In the genomic region with DNA sequence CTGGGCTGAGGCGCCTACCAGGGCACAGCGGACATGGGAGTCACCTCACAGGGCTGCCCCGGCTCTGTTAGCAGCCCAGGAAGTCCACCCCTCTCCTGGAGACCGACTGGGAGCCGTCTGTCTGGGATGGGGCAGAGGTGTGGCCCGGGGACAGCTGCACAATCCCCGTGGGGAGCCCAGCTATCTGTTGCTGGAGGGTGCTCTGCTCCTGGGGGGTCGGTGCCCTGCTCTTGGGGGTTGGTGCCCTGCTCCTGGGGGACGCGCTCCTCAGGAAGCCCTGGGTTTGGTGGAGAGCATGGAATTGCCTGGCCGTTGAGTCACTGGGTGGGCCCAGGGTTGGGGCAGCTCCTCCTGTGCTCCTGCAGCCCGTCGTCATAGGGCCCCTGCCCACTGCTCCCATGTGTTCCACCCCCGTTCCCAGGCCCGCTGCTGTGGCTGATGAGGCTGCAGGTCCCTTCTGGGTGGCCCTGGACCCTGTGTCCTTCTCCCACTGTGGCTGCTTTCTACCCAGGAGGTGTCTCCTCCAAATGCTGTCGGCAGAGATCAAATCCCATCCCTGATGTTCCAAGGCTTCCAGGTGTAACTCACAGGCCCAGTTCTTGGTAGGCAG, we compare ENCODE assay signal across 20 cellular contexts. TPM values are rescaled to one million over a fixed set of nuclear protein-coding genes. Genes with fewer than 3 reads are reported as not detected.
A peak's percentile ranks its signal among the peaks of the same experiment; 100 is the strongest.
DNase-seq lines count a peak whose midpoint lies in the region; ATAC-seq and TF ChIP-seq lines count a peak whose summit lies in the region.
"Had no signal": no experiment of that assay in that cellular context is flagged by ENCODE, and none has a peak within 500 bp of the region (broad histone marks: within the 10 kb centered on the region; RNA-seq: fewer than 3 reads in every experiment).

No MANE protein-coding gene starts in this region.

- no peaks in the 10 kb centered on the region for H3K9me3 Mint-ChIP-seq in stimulated activated naive B cell treated with anti-CD40 and anti-IgM and Interleukin-4, amounts not matched to agents 10 μg/mL and 1 μg/mL and 100 μg/mL, for 72 hours

- no peaks in the 10 kb centered on the region for H3K9me3 ChIP-seq in right atrium auricular region
- no peaks in the 10 kb centered on the region for H3K9me3 ChIP-seq in aorta (ENCODE audit: control insufficient read depth, low read length)
- H3K9me3 ChIP-seq: BE2C, HAP-1 had no signal

- H3K36me3 ChIP-seq in right atrium auricular region (no peaks in the 10 kb centered on the region), aorta (ENCODE audit: control insufficient read depth in 1 of 2, insufficient read depth in 2 of 2, low read length in 1 of 2) (no peaks in the 10 kb centered on the region)
- H3K36me3 ChIP-seq: BE2C, HAP-1 had no signal

- no peak for DNase-seq in left ventricle myocardium superior
- no peak for DNase-seq in left cardiac atrium
- DNase-seq in right atrium auricular region (ENCODE audit: low spot score), result no peak
- DNase-seq in posterior vena cava (ENCODE audit: low spot score), result peak; percentile 71
- DNase-seq in aorta, result peak; percentile 33 to 57
- DNase-seq in stimulated activated naive B cell treated with anti-CD40 and anti-IgM and Interleukin-4, amounts not matched to agents 10 μg/mL and 1 μg/mL and 100 μg/mL, for 72 hours, result no peak
- DNase-seq in HT-29 (ENCODE audit: low spot score), result no peak
- DNase-seq: activated CD4-positive, alpha-beta T cell treated with anti-CD3 and anti-CD28 coated beads for 4 hours; activated gamma-delta T cell treated with Interleukin-2 at 50 U/mL for 16 hours; activated T-cell treated with anti-CD3 and anti-CD28 coated beads, Interleukin-2, amount 50 U/mL, for 1 hour; BE2C; NCI-H1092 treated with DMSO at 0.1 percent for 48 hours; NCI-H1930; NCI-H526; stimulated activated CD4-positive, alpha-beta T cell treated with anti-CD3 and anti-CD28 coated beads, Interleukin-2, amount 100 ng/mL, for 24 hours; T-helper 2 cell had no signal

- TF ChIP-seq CTCF in right atrium auricular region (IDR thresholded peaks at IDR 0.05), result no peak

- intact Hi-C loops in left ventricle myocardium superior (cut with micrococcal nuclease) (no loop called here), left cardiac atrium (cut with DNase I) (no loop called here), posterior vena cava (cut with DNase I) (no loop called here), aorta (cut with DNase I) (no loop called here)

- ATAC-seq in left ventricle myocardium superior (peak; percentile 4), left cardiac atrium (no peak), aorta (ENCODE audit: low FRiP score) (no peak), HG03342 (IDR thresholded peaks at IDR 0.05; ENCODE audit: unreplicated experiment) (no peak)
- ATAC-seq in stimulated activated naive B cell treated with anti-CD40 and anti-IgM and Interleukin-4, amounts not matched to agents 10 μg/mL and 1 μg/mL and 100 μg/mL, for 72 hours (replicated peaks), result no peak

- H3K27me3 Mint-ChIP-seq in stimulated activated naive B cell treated with anti-CD40 and anti-IgM and Interleukin-4, amounts not matched to agents 10 μg/mL and 1 μg/mL and 100 μg/mL, for 72 hours, result no peaks in the 10 kb centered on the region
- H3K27me3 Mint-ChIP-seq: brain had no signal

- peaks cover 18 to 19% of the 10 kb centered on the region in 2 donors for H3K4me1 Mint-ChIP-seq in stimulated activated naive B cell treated with anti-CD40 and anti-IgM and Interleukin-4, amounts not matched to agents 10 μg/mL and 1 μg/mL and 100 μg/mL, for 72 hours

- H3K4me1 ChIP-seq in right atrium auricular region (peaks cover 0 to 28% of the 10 kb centered on the region in 2 donors), aorta (ENCODE audit: control insufficient read depth in 1 of 2, insufficient read depth in 2 of 2, low read length in 2 of 2) (no peaks in the 10 kb centered on the region)
- H3K4me1 ChIP-seq: HAP-1 had no signal

- WGBS in aorta, 2 donors, result 88 to 89% methylated on average over 12 to 16 of the region's 16 CpGs

- H3K27ac ChIP-seq in right atrium auricular region (peak overlapping the region; percentile 82 to 87), aorta (ENCODE audit: low read depth in 1 of 2, low read length in 2 of 2) (no peak overlapping the region)

- H3K4me3 Mint-ChIP-seq in stimulated activated naive B cell treated with anti-CD40 and anti-IgM and Interleukin-4, amounts not matched to agents 10 μg/mL and 1 μg/mL and 100 μg/mL, for 72 hours, result no peak overlapping the region
- H3K4me3 Mint-ChIP-seq: brain had no signal

- H3K4me3 ChIP-seq in right atrium auricular region (no peak overlapping the region), aorta (ENCODE audit: low read length in 2 of 2) (no peak overlapping the region)
- H3K4me3 ChIP-seq: HAP-1, smooth muscle cell had no signal

- H3K36me3 Mint-ChIP-seq in stimulated activated naive B cell treated with anti-CD40 and anti-IgM and Interleukin-4, amounts not matched to agents 10 μg/mL and 1 μg/mL and 100 μg/mL, for 72 hours, result peaks cover 48 to 63% of the 10 kb centered on the region in 2 donors

- H3K27me3 ChIP-seq in right atrium auricular region (no peaks in the 10 kb centered on the region), aorta (ENCODE audit: control insufficient read depth in 1 of 2, insufficient read depth in 2 of 2, low read length in 1 of 2) (no peaks in the 10 kb centered on the region)
- H3K27me3 ChIP-seq: BE2C had no signal

- H3K27ac Mint-ChIP-seq in stimulated activated naive B cell treated with anti-CD40 and anti-IgM and Interleukin-4, amounts not matched to agents 10 μg/mL and 1 μg/mL and 100 μg/mL, for 72 hours, result no peak overlapping the region

RNA-seq across cellular contexts. Expression of gene AGPAT3, which starts 39.4 kb away (rescaled TPM):
- total RNA-seq in left ventricle myocardium superior (97.6 TPM), left cardiac atrium (10 to 100 TPM; 65.1 to 69.4 TPM), right atrium auricular region (10 to 100 TPM; 41.3 to 42.5 TPM), posterior vena cava (10 to 100 TPM; 35.3 to 43.2 TPM), aorta (10 to 100 TPM; 36.0 to 45.5 TPM)
- polyA plus RNA-seq in aorta, result 10 to 100 TPM in 1 of 2 donors, 1 to 10 TPM in 1; 8.3 to 11.4 TPM
- 31.6 and 39.6 TPM in 2 replicates for total RNA-seq in HT-29 (2014; rRNA removed; shearing (Covaris generic))

Comparison
In these comparisons a context has a peak if more than half of its experiments do, and no peak if none do; other contexts are left out.
1. DNase-seq: peak in posterior vena cava (single experiment) and aorta (2 of 2); none in left ventricle myocardium superior (single experiment), left cardiac atrium (single experiment), right atrium auricular region (single experiment), stimulated activated naive B cell treated with anti-CD40 and anti-IgM and Interleukin-4, amounts not matched to agents 10 μg/mL and 1 μg/mL and 100 μg/mL, for 72 hours (single experiment) and HT-29 (single experiment).
2. H3K27ac ChIP-seq: peak in right atrium auricular region (2 of 2); none in aorta (0 of 2).